1 cellular context compared by ENCODE assay signal in the genomic region with DNA sequence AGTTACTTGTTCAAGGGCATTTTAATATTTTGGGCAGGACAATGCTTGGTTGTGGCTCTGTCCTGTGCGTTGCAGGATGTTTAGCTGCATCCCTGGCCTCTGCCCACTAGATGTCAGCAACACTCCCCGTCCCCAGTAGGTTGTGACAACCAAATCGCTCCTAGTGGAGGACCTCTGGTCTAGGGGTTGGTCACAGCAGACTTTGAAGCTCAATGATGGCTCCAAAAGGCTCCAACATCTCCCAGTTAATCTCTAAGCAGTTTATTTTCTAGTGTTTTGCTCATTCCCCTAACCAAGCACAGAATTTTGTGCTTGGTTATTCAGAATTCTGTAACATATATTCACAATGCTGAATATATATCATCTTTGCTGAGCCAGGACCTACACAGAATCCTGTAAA.
TF ChIP-seq lines count a peak whose summit lies in the region.

No MANE protein-coding gene starts in this region.

TF ChIP-seq in GM23338, 12 proteins besides CTCF, POLR2A, EP300 and RAD21 (continued from another document):
- TF ChIP-seq, protein P1, sequence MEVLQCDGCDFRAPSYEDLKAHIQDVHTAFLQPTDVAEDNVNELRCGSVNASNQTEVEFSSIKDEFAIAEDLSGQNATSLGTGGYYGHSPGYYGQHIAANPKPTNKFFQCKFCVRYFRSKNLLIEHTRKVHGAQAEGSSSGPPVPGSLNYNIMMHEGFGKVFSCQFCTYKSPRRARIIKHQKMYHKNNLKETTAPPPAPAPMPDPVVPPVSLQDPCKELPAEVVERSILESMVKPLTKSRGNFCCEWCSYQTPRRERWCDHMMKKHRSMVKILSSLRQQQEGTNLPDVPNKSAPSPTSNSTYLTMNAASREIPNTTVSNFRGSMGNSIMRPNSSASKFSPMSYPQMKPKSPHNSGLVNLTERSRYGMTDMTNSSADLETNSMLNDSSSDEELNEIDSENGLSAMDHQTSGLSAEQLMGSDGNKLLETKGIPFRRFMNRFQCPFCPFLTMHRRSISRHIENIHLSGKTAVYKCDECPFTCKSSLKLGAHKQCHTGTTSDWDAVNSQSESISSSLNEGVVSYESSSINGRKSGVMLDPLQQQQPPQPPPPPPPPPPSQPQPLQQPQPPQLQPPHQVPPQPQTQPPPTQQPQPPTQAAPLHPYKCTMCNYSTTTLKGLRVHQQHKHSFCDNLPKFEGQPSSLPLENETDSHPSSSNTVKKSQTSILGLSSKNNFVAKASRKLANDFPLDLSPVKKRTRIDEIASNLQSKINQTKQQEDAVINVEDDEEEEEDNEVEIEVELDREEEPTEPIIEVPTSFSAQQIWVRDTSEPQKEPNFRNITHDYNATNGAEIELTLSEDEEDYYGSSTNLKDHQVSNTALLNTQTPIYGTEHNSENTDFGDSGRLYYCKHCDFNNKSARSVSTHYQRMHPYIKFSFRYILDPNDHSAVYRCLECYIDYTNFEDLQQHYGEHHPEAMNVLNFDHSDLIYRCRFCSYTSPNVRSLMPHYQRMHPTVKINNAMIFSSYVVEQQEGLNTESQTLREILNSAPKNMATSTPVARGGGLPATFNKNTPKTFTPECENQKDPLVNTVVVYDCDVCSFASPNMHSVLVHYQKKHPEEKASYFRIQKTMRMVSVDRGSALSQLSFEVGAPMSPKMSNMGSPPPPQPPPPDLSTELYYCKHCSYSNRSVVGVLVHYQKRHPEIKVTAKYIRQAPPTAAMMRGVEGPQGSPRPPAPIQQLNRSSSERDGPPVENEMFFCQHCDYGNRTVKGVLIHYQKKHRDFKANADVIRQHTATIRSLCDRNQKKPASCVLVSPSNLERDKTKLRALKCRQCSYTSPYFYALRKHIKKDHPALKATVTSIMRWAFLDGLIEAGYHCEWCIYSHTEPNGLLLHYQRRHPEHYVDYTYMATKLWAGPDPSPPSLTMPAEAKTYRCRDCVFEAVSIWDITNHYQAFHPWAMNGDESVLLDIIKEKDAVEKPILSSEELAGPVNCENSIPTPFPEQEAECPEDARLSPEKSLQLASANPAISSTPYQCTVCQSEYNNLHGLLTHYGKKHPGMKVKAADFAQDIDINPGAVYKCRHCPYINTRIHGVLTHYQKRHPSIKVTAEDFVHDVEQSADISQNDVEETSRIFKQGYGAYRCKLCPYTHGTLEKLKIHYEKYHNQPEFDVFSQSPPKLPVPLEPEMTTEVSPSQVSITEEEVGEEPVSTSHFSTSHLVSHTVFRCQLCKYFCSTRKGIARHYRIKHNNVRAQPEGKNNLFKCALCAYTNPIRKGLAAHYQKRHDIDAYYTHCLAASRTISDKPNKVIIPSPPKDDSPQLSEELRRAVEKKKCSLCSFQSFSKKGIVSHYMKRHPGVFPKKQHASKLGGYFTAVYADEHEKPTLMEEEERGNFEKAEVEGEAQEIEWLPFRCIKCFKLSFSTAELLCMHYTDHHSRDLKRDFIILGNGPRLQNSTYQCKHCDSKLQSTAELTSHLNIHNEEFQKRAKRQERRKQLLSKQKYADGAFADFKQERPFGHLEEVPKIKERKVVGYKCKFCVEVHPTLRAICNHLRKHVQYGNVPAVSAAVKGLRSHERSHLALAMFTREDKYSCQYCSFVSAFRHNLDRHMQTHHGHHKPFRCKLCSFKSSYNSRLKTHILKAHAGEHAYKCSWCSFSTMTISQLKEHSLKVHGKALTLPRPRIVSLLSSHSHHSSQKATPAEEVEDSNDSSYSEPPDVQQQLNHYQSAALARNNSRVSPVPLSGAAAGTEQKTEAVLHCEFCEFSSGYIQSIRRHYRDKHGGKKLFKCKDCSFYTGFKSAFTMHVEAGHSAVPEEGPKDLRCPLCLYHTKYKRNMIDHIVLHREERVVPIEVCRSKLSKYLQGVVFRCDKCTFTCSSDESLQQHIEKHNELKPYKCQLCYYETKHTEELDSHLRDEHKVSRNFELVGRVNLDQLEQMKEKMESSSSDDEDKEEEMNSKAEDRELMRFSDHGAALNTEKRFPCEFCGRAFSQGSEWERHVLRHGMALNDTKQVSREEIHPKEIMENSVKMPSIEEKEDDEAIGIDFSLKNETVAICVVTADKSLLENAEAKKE (CRISPR knock-in tag; IDR thresholded peaks at IDR 0.05), result peak; percentile 99
- 0 out of 2 replicates have a peak, but pooled peaks have one; percentile 30 for TF ChIP-seq CREB1 (CRISPR knock-in tag; IDR thresholded peaks at IDR 0.05; ENCODE audit: low read depth)
TF ChIP-seq in GM23338: peak in this region for 3.
